8 cellular contexts compared by ENCODE assay signal in genomic region chr15:78056714-78057269, GRCh38. TPM values are rescaled to one million over a fixed set of nuclear protein-coding genes. Genes with fewer than 3 reads are reported as not detected.
A peak's percentile ranks its signal among the peaks of the same experiment; 100 is the strongest.
DNase-seq lines count a peak whose midpoint lies in the region; ATAC-seq and TF ChIP-seq lines count a peak whose summit lies in the region.

No MANE protein-coding gene starts in this region.

- intact Hi-C loops in sciatic nerve (cut with DNase I): no loop called here

- DNase-seq in T-helper 1 cell: no peak
- DNase-seq in SK-N-SH: no peak
- peak; percentile 70 for DNase-seq in fibroblast of peridontal ligament (ENCODE audit: extremely low read depth)
- no peak for DNase-seq in sciatic nerve (ENCODE audit: low spot score)
- DNase-seq in NCI-H146 treated with DMSO at 0.1 percent for 48 hours (lab: John Stamatoyannopoulos, UW; ENCODE audit: unreplicated experiment): no peak
- no peak for DNase-seq in NCI-H748 treated with DMSO at 0.1 percent for 48 hours (lab: John Stamatoyannopoulos, UW)
- no peak for DNase-seq in stimulated activated CD4-positive, alpha-beta T cell treated with anti-CD3 and anti-CD28 coated beads, Interleukin-2, amount 100 ng/mL, for 48 hours

- peaks cover 6% of the 10 kb centered on the region for H3F3A ChIP-seq in SK-N-SH (replicated peaks; ENCODE audit: insufficient read depth)

- TF ChIP-seq EP300 in SK-N-SH (IDR thresholded peaks at IDR 0.05; ENCODE audit: borderline replicate concordance in 1 of 2, low read depth in 1 of 2, low read length in 1 of 2): peak in 1 of 2 experiments; percentile 37; a peak in 1 of 4 replicates

- H3K9ac ChIP-seq in SK-N-SH: peak overlapping the region; percentile 43; the same call in 1 of the 2 replicates

- 43% methylated on average over 2 of the region's 2 CpGs for WGBS in SK-N-SH (ENCODE audit: low lambda C conversion rate)

- H3K4me3 ChIP-seq in SK-N-SH (ENCODE audit: low read depth in 2 of 2, low read length in 1 of 2): no peak overlapping the region

- peak overlapping the region; percentile 53 for H3K4me3 Mint-ChIP-seq in T-helper 1 cell treated with Interleukin-12 subunit alpha and Interleukin-12 subunit beta and Interleukin-4 antibody, amounts not matched to agents 30 μg/mL and 1 μg/mL, for 36 hours

- no peaks in the 10 kb centered on the region for H3K27me3 Mint-ChIP-seq in T-helper 1 cell treated with Interleukin-12 subunit alpha and Interleukin-12 subunit beta and Interleukin-4 antibody, amounts not matched to agents 30 μg/mL and 1 μg/mL, for 36 hours (ENCODE audit: low read depth)

- H4K20me1 ChIP-seq in SK-N-SH (ENCODE audit: insufficient read depth): peaks cover 8% of the 10 kb centered on the region; the same call in 1 of the 2 replicates

- no peak overlapping the region for H2AFZ ChIP-seq in SK-N-SH (ENCODE audit: low read depth)

- peaks cover 68% of the 10 kb centered on the region for H3K4me1 Mint-ChIP-seq in T-helper 1 cell treated with Interleukin-12 subunit alpha and Interleukin-12 subunit beta and Interleukin-4 antibody, amounts not matched to agents 30 μg/mL and 1 μg/mL, for 36 hours (ENCODE audit: low read depth)

- POLR2A ChIA-PET in SK-N-SH (lab: Yijun Ruan, JAX): interaction anchor here (0.9 to 1.0 kb wide), 2 partner anchors 11 to 12 kb away, joined by 3 read pairs; no protein-coding TSS in a partner anchor

- no peaks in the 10 kb centered on the region for H3K9me3 ChIP-seq in SK-N-SH

- no peak for TF ChIP-seq RAD21 in SK-N-SH (IDR thresholded peaks at IDR 0.05; ENCODE audit: low read length)

- CTCF ChIA-PET in SK-N-SH (lab: Yijun Ruan, JAX): interaction anchor here (1.3 to 1.5 kb wide), 3 partner anchors 52 to 97 kb away, joined by 3 to 6 read pairs (median 4); no protein-coding TSS in a partner anchor

- peaks cover 0 to 15% of the 10 kb centered on the region in 2 experiments for H3K36me3 ChIP-seq in SK-N-SH (replicated peaks in 1 of 2; ENCODE audit: control insufficient read depth in 1 of 2, insufficient read depth in 2 of 2, low read length in 1 of 2)

- peak; percentile 74 for ATAC-seq in sciatic nerve

- peaks cover 30 to 52% of the 10 kb centered on the region in 2 experiments; a peak in 3 of 4 replicates for H3K4me1 ChIP-seq in SK-N-SH (ENCODE audit: control insufficient read depth in 1 of 2, insufficient read depth in 2 of 2, low read depth in 1 of 2, low read length in 1 of 2)

- no peaks in the 10 kb centered on the region for H3K9me2 ChIP-seq in SK-N-SH

- peaks cover 32% of the 10 kb centered on the region for H3K36me3 Mint-ChIP-seq in T-helper 1 cell treated with Interleukin-12 subunit alpha and Interleukin-12 subunit beta and Interleukin-4 antibody, amounts not matched to agents 30 μg/mL and 1 μg/mL, for 36 hours (ENCODE audit: low read depth)

- no peaks in the 10 kb centered on the region for H3K27me3 ChIP-seq in SK-N-SH (ENCODE audit: insufficient read depth)

- peak overlapping the region; percentile 68 to 78 for H3K27ac ChIP-seq in SK-N-SH (ENCODE audit: low read depth in 2 of 2, low read length in 1 of 2)

- H3K4me2 ChIP-seq in SK-N-SH: peak overlapping the region; percentile 70

- H3K27ac Mint-ChIP-seq in T-helper 1 cell treated with Interleukin-12 subunit alpha and Interleukin-12 subunit beta and Interleukin-4 antibody, amounts not matched to agents 30 μg/mL and 1 μg/mL, for 36 hours: peak overlapping the region; percentile 65

- no peaks in the 10 kb centered on the region for H3K9me3 Mint-ChIP-seq in T-helper 1 cell treated with Interleukin-12 subunit alpha and Interleukin-12 subunit beta and Interleukin-4 antibody, amounts not matched to agents 30 μg/mL and 1 μg/mL, for 36 hours

- no peak for TF ChIP-seq CTCF in SK-N-SH (IDR thresholded peaks at IDR 0.05)

- peaks cover 91% of the 10 kb centered on the region for H3K79me2 ChIP-seq in SK-N-SH (ENCODE audit: insufficient read depth)

TF ChIP-seq in SK-N-SH, 30 proteins besides CTCF, POLR2A, EP300 and RAD21 (continues in another document):
- no peak for TF ChIP-seq RCOR1 (IDR thresholded peaks at IDR 0.05; ENCODE audit: low read length)
- no peak for TF ChIP-seq TEAD4 (IDR thresholded peaks at IDR 0.05; ENCODE audit: borderline replicate concordance, insufficient read depth)
- TF ChIP-seq SMC3 (IDR thresholded peaks at IDR 0.05; ENCODE audit: low read depth, low read length): no peak
- TF ChIP-seq FOXM1 (IDR thresholded peaks at IDR 0.05; ENCODE audit: low read depth): no peak
- TF ChIP-seq SIN3A (IDR thresholded peaks at IDR 0.05; ENCODE audit: borderline replicate concordance, low read depth, low read length): no peak
- TF ChIP-seq, protein P1, sequence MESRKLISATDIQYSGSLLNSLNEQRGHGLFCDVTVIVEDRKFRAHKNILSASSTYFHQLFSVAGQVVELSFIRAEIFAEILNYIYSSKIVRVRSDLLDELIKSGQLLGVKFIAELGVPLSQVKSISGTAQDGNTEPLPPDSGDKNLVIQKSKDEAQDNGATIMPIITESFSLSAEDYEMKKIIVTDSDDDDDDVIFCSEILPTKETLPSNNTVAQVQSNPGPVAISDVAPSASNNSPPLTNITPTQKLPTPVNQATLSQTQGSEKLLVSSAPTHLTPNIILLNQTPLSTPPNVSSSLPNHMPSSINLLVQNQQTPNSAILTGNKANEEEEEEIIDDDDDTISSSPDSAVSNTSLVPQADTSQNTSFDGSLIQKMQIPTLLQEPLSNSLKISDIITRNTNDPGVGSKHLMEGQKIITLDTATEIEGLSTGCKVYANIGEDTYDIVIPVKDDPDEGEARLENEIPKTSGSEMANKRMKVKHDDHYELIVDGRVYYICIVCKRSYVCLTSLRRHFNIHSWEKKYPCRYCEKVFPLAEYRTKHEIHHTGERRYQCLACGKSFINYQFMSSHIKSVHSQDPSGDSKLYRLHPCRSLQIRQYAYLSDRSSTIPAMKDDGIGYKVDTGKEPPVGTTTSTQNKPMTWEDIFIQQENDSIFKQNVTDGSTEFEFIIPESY (IDR thresholded peaks at IDR 0.05; ENCODE audit: borderline replicate concordance, low read depth): no peak
- TF ChIP-seq POLR2AphosphoS5 (IDR thresholded peaks at IDR 0.05; ENCODE audit: low read depth, low read length): no peak
- no peak for TF ChIP-seq RXRA (IDR thresholded peaks at IDR 0.05; ENCODE audit: borderline replicate concordance, low read depth)
- no peak for TF ChIP-seq YY1 (IDR thresholded peaks at IDR 0.05; ENCODE audit: low read depth)
- no peak for TF ChIP-seq NFIC (IDR thresholded peaks at IDR 0.05; ENCODE audit: borderline replicate concordance)
- TF ChIP-seq MEF2A (IDR thresholded peaks at IDR 0.05; ENCODE audit: borderline replicate concordance, low read depth): no peak
- TF ChIP-seq USF2 (IDR thresholded peaks at IDR 0.05; ENCODE audit: borderline replicate concordance, low read depth, low read length): no peak
- TF ChIP-seq, protein P2, sequence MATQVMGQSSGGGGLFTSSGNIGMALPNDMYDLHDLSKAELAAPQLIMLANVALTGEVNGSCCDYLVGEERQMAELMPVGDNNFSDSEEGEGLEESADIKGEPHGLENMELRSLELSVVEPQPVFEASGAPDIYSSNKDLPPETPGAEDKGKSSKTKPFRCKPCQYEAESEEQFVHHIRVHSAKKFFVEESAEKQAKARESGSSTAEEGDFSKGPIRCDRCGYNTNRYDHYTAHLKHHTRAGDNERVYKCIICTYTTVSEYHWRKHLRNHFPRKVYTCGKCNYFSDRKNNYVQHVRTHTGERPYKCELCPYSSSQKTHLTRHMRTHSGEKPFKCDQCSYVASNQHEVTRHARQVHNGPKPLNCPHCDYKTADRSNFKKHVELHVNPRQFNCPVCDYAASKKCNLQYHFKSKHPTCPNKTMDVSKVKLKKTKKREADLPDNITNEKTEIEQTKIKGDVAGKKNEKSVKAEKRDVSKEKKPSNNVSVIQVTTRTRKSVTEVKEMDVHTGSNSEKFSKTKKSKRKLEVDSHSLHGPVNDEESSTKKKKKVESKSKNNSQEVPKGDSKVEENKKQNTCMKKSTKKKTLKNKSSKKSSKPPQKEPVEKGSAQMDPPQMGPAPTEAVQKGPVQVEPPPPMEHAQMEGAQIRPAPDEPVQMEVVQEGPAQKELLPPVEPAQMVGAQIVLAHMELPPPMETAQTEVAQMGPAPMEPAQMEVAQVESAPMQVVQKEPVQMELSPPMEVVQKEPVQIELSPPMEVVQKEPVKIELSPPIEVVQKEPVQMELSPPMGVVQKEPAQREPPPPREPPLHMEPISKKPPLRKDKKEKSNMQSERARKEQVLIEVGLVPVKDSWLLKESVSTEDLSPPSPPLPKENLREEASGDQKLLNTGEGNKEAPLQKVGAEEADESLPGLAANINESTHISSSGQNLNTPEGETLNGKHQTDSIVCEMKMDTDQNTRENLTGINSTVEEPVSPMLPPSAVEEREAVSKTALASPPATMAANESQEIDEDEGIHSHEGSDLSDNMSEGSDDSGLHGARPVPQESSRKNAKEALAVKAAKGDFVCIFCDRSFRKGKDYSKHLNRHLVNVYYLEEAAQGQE (IDR thresholded peaks at IDR 0.05; ENCODE audit: low read depth, low read length): no peak
- TF ChIP-seq, protein P3, sequence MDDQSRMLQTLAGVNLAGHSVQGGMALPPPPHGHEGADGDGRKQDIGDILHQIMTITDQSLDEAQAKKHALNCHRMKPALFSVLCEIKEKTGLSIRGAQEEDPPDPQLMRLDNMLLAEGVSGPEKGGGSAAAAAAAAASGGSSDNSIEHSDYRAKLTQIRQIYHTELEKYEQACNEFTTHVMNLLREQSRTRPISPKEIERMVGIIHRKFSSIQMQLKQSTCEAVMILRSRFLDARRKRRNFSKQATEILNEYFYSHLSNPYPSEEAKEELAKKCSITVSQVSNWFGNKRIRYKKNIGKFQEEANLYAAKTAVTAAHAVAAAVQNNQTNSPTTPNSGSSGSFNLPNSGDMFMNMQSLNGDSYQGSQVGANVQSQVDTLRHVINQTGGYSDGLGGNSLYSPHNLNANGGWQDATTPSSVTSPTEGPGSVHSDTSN (IDR thresholded peaks at IDR 0.05): peak; percentile 25; the same call in 1 of the 2 replicates
- peak; percentile 62 for TF ChIP-seq TCF12 (IDR thresholded peaks at IDR 0.05)
- no peak for TF ChIP-seq TAF1 (IDR thresholded peaks at IDR 0.05; ENCODE audit: borderline replicate concordance, low read depth, low read length)

RNA-seq across cellular contexts. Expression of gene TBC1D2B, which starts 20.7 kb away (rescaled TPM):
- polyA plus RNA-seq in SK-N-SH (2012; rRNA removed): 19.0 and 26.8 TPM in 2 replicates
- 10.8 and 15.3 TPM in 2 replicates for polyA plus RNA-seq in SK-N-SH (2012; cell fraction: cytosol; rRNA removed)
- polyA plus RNA-seq in SK-N-SH (2012; cell fraction: nucleus; rRNA removed): 63.4 and 87.9 TPM in 2 replicates
- total RNA-seq in sciatic nerve: 103 TPM

RNA-seq across cellular contexts. Expression of gene SH2D7, which starts 35.6 kb away (rescaled TPM):
- not detected in 2 replicates for polyA plus RNA-seq in SK-N-SH (2012; rRNA removed)
- 0.01 TPM in 2 replicates for polyA plus RNA-seq in SK-N-SH (2012; cell fraction: cytosol; rRNA removed)
- polyA plus RNA-seq in SK-N-SH (2012; cell fraction: nucleus; rRNA removed): 0.02 TPM in 1 of 2 replicates, not detected in the other
- not detected for total RNA-seq in sciatic nerve
